Comparison of ENCODE assay signal across 8 cellular contexts in the genomic region with DNA sequence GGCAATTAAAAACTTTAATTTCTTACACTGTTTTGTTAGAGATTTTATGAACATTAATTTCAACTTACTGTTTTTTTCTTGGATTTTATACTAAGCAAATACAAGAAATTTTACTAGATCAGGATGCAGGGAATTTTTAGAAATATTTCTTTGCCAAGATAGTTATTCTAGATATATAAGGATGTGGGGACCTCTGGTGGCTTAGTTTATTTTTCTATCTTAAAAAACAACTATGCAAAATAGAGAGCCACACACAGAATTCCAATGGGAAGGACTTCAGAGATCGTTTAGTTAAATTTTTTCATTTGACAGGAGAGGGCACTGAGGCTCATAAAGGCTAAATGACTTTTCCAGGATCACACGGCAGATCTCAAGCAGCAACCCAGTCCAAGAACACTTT. TPM values are rescaled to one million over a fixed set of nuclear protein-coding genes. Genes with fewer than 3 reads are reported as not detected.
DNase-seq lines count a peak whose midpoint lies in the region; TF ChIP-seq lines count a peak whose summit lies in the region.

No MANE protein-coding gene starts in this region.

- no peaks in the 10 kb centered on the region for H3K27me3 Mint-ChIP-seq in activated T-helper 2 cell treated with anti-CD3 and anti-CD28 coated beads, Interferon-gamma antibody, Interleukin-2, Interleukin-4, amounts not matched to agents 10 μg/mL and 5 μg/mL and 100 μg/mL, durations not matched to agents 14 hours and 24 hours and 36 hours (ENCODE audit: low read depth)

- no peaks in the 10 kb centered on the region for H3K4me1 ChIP-seq in parathyroid adenoma

- no peak overlapping the region for H3K27ac ChIP-seq in parathyroid adenoma

- H3K36me3 ChIP-seq in parathyroid adenoma (ENCODE audit: control insufficient read depth, insufficient read depth, low read length): no peaks in the 10 kb centered on the region

- intact Hi-C loops in activated T-helper 2 cell treated with anti-CD3 and anti-CD28 coated beads, Interferon-gamma antibody, Interleukin-2, Interleukin-4, amounts not matched to agents 10 μg/mL and 5 μg/mL and 100 μg/mL, durations not matched to agents 14 hours and 24 hours and 36 hours (cut with micrococcal nuclease): loop anchor here (1.0 to 5.0 kb wide), 3 partner anchors 41 to 159 kb away; no protein-coding TSS in a partner anchor

- H3K27me3 ChIP-seq in parathyroid adenoma (ENCODE audit: control insufficient read depth, insufficient read depth, low read length): no peaks in the 10 kb centered on the region

- H3K36me3 Mint-ChIP-seq in activated T-helper 2 cell treated with anti-CD3 and anti-CD28 coated beads, Interferon-gamma antibody, Interleukin-2, Interleukin-4, amounts not matched to agents 10 μg/mL and 5 μg/mL and 100 μg/mL, durations not matched to agents 14 hours and 24 hours and 36 hours (ENCODE audit: low read depth): no peaks in the 10 kb centered on the region

- H3K27ac Mint-ChIP-seq in activated T-helper 2 cell treated with anti-CD3 and anti-CD28 coated beads, Interferon-gamma antibody, Interleukin-2, Interleukin-4, amounts not matched to agents 10 μg/mL and 5 μg/mL and 100 μg/mL, durations not matched to agents 14 hours and 24 hours and 36 hours: no peak overlapping the region

- no peak overlapping the region for H2AFZ ChIP-seq in parathyroid adenoma

- in situ Hi-C loops in G401 (cut with HindIII; ENCODE audit: low sequenced_read_pairs): no loop called here

- DNase-seq in G401 (ENCODE audit: low spot score) (peak; percentile 31), OCI-M1 (lab: John Stamatoyannopoulos, UW) (peak; percentile 35), fibroblast of gingiva (ENCODE audit: low read depth) (peak; percentile 35), UCSD-AML1 (lab: John Stamatoyannopoulos, UW; ENCODE audit: unreplicated experiment) (no peak), NCI-H446 treated with DMSO at 0.1 percent for 48 hours (lab: John Stamatoyannopoulos, UW) (no peak), 8988T (no peak)
- no peak for DNase-seq in activated T-helper 2 cell treated with anti-CD3 and anti-CD28 coated beads, Interferon-gamma antibody, Interleukin-2, Interleukin-4, amounts not matched to agents 10 μg/mL and 5 μg/mL and 100 μg/mL, durations not matched to agents 14 hours and 24 hours and 36 hours (ENCODE audit: low spot score)

- no peak overlapping the region for H3K9ac ChIP-seq in parathyroid adenoma

- no peak overlapping the region for H3K4me3 ChIP-seq in parathyroid adenoma (ENCODE audit: low read depth, low read length)

- no peak overlapping the region for H3K4me3 Mint-ChIP-seq in activated T-helper 2 cell treated with anti-CD3 and anti-CD28 coated beads, Interferon-gamma antibody, Interleukin-2, Interleukin-4, amounts not matched to agents 10 μg/mL and 5 μg/mL and 100 μg/mL, durations not matched to agents 14 hours and 24 hours and 36 hours (ENCODE audit: low read depth)

- peaks cover 2% of the 10 kb centered on the region for H3K79me2 ChIP-seq in parathyroid adenoma

- H3K4me1 Mint-ChIP-seq in activated T-helper 2 cell treated with anti-CD3 and anti-CD28 coated beads, Interferon-gamma antibody, Interleukin-2, Interleukin-4, amounts not matched to agents 10 μg/mL and 5 μg/mL and 100 μg/mL, durations not matched to agents 14 hours and 24 hours and 36 hours (ENCODE audit: low read depth): no peaks in the 10 kb centered on the region

- no peaks in the 10 kb centered on the region for H3K9me3 ChIP-seq in parathyroid adenoma (ENCODE audit: control insufficient read depth, low read length)

- H3K4me2 ChIP-seq in parathyroid adenoma (ENCODE audit: low read length): no peak overlapping the region

- TF ChIP-seq CTCF in parathyroid adenoma (IDR thresholded peaks at IDR 0.05): peak; percentile 38

- H3K9me3 Mint-ChIP-seq in activated T-helper 2 cell treated with anti-CD3 and anti-CD28 coated beads, Interferon-gamma antibody, Interleukin-2, Interleukin-4, amounts not matched to agents 10 μg/mL and 5 μg/mL and 100 μg/mL, durations not matched to agents 14 hours and 24 hours and 36 hours: no peaks in the 10 kb centered on the region

RNA-seq across cellular contexts. Expression of a gene that starts 23.0 kb away (rescaled TPM):
- total RNA-seq in G401 (2014; rRNA removed; shearing (Covaris generic)): not detected in 2 replicates
- not detected in 2 replicates for total RNA-seq in activated T-helper 2 cell treated with anti-CD3 and anti-CD28 coated beads, Interferon-gamma antibody, Interleukin-2, Interleukin-4, amounts not matched to agents 10 μg/mL and 5 μg/mL and 100 μg/mL, durations not matched to agents 14 hours and 24 hours and 36 hours

RNA-seq across cellular contexts. Expression of a gene that starts 34.6 kb away (rescaled TPM):
- total RNA-seq in G401 (2014; rRNA removed; shearing (Covaris generic)): not detected in 2 replicates
- 4.1 and 4.7 TPM in 2 replicates for total RNA-seq in activated T-helper 2 cell treated with anti-CD3 and anti-CD28 coated beads, Interferon-gamma antibody, Interleukin-2, Interleukin-4, amounts not matched to agents 10 μg/mL and 5 μg/mL and 100 μg/mL, durations not matched to agents 14 hours and 24 hours and 36 hours

Comparison
In these comparisons a context has a peak if more than half of its experiments do, and no peak if none do; other contexts are left out.
1. DNase-seq: peak in G401 (single experiment), OCI-M1 (single experiment) and fibroblast of gingiva (single experiment); none in activated T-helper 2 cell treated with anti-CD3 and anti-CD28 coated beads, Interferon-gamma antibody, Interleukin-2, Interleukin-4, amounts not matched to agents 10 μg/mL and 5 μg/mL and 100 μg/mL, durations not matched to agents 14 hours and 24 hours and 36 hours (single experiment), UCSD-AML1 (single experiment), NCI-H446 treated with DMSO at 0.1 percent for 48 hours (single experiment) and 8988T (single experiment).